10 cellular contexts compared by ENCODE assay signal in genomic region chr2:97950329-97951154, GRCh38. TPM values are rescaled to one million over a fixed set of nuclear protein-coding genes. Genes with fewer than 3 reads are reported as not detected.
DNase-seq lines count a peak whose midpoint lies in the region; ATAC-seq and TF ChIP-seq lines count a peak whose summit lies in the region.
"Had no signal": no experiment of that assay in that cellular context is flagged by ENCODE, and none has a peak within 500 bp of the region (broad histone marks: within the 10 kb centered on the region; RNA-seq: fewer than 3 reads in every experiment).

No MANE protein-coding gene starts in this region.

- H3K4me1 Mint-ChIP-seq in GM23338 = peaks cover 14% of the 10 kb centered on the region

- TF ChIP-seq CTCF in GM23338 (conservative IDR thresholded peaks at IDR 0.05; ENCODE audit: low read depth in 2 of 2) (no peak), SK-N-SH (IDR thresholded peaks at IDR 0.05) (no peak), fibroblast of villous mesenchyme (IDR thresholded peaks at IDR 0.05; ENCODE audit: insufficient read depth, low read depth, low read length) (no peak), smooth muscle cell (IDR thresholded peaks at IDR 0.05; ENCODE audit: borderline replicate concordance, insufficient read depth, poor library complexity, severe bottlenecking) (no peak)

- H3F3A ChIP-seq in GM23338 (replicated peaks; ENCODE audit: low read depth) (no peaks in the 10 kb centered on the region), SK-N-SH (replicated peaks; ENCODE audit: insufficient read depth) (peaks cover 14% of the 10 kb centered on the region), smooth muscle cell (ENCODE audit: low read depth) (peaks cover 9% of the 10 kb centered on the region)

- H4K20me1 ChIP-seq in GM23338 (replicated peaks; ENCODE audit: insufficient read depth) (no peaks in the 10 kb centered on the region; the same call in 1 of the 2 replicates), SK-N-SH (ENCODE audit: insufficient read depth) (peaks cover 9% of the 10 kb centered on the region; the same call in 1 of the 2 replicates), smooth muscle cell (ENCODE audit: low read depth) (peaks cover 65% of the 10 kb centered on the region)

- H3K9me3 Mint-ChIP-seq in GM23338 = no peaks in the 10 kb centered on the region
- H3K9me3 Mint-ChIP-seq: activated T-cell treated with anti-CD3 and anti-CD28 coated beads, Interleukin-2, amount 50 U/mL, for 4 hours had no signal

- H3K9me2 ChIP-seq in GM23338 (ENCODE audit: insufficient read depth) = no peaks in the 10 kb centered on the region
- H3K9me2 ChIP-seq in SK-N-SH = no peaks in the 10 kb centered on the region

- H3K27ac ChIP-seq in GM23338 (ENCODE audit: low read depth) (no peak overlapping the region), SK-N-SH (ENCODE audit: low read depth in 2 of 2, low read length in 1 of 2) (peak overlapping the region; percentile 61 to 76; a peak in 3 of 4 replicates), smooth muscle cell (ENCODE audit: low read depth) (peak overlapping the region; percentile 86)

- no peaks in the 10 kb centered on the region for H3K4me1 ChIP-seq in GM23338 (ENCODE audit: insufficient read depth)
- H3K4me1 ChIP-seq in SK-N-SH (ENCODE audit: control insufficient read depth in 1 of 2, insufficient read depth in 2 of 2, low read depth in 1 of 2, low read length in 1 of 2) = peaks cover 7 to 18% of the 10 kb centered on the region in 2 experiments
- peaks cover 20% of the 10 kb centered on the region for H3K4me1 ChIP-seq in smooth muscle cell (ENCODE audit: low read depth)

- H3K27me3 Mint-ChIP-seq in GM23338 (ENCODE audit: insufficient read depth, low read depth, poor library complexity) = peaks cover 4% of the 10 kb centered on the region

- H3K36me3 Mint-ChIP-seq in GM23338 (ENCODE audit: low read depth) = 0 out of 3 replicates have a peak, but pooled peaks cover 2% of the 10 kb centered on the region

- CTCF ChIA-PET in SK-N-SH (lab: Yijun Ruan, JAX) = no interaction called here

- H2AFZ ChIP-seq in GM23338 = no peak overlapping the region
- no peak overlapping the region for H2AFZ ChIP-seq in SK-N-SH (ENCODE audit: low read depth)
- H2AFZ ChIP-seq in smooth muscle cell (ENCODE audit: low read depth) = no peak overlapping the region

- H3K9ac ChIP-seq in SK-N-SH = peak overlapping the region; percentile 22; the same call in 1 of the 2 replicates
- H3K9ac ChIP-seq in smooth muscle cell (ENCODE audit: low read depth) = peak overlapping the region; percentile 11

- 0 out of 3 replicates have a peak, but pooled peaks have one; percentile 24 for ATAC-seq in GM23338
- no peak for ATAC-seq in GM18909 (IDR thresholded peaks at IDR 0.05; ENCODE audit: poor library complexity, unreplicated experiment)
- ATAC-seq: activated T-cell treated with anti-CD3 and anti-CD28 coated beads, Interleukin-2, amount 50 U/mL, for 4 hours had no signal

- H3K4me3 ChIP-seq in GM23338 = no peak overlapping the region
- H3K4me3 ChIP-seq in SK-N-SH (ENCODE audit: low read depth in 2 of 2, low read length in 1 of 2) = peak overlapping the region in 1 of 2 experiments; percentile 25; a peak in 1 of 4 replicates
- peak overlapping the region; percentile 17 for H3K4me3 ChIP-seq in fibroblast of villous mesenchyme (ENCODE audit: low read depth, low read length)
- no peak overlapping the region for H3K4me3 ChIP-seq in smooth muscle cell

- DNase-seq in GM23338 (ENCODE audit: low spot score) (no peak), SK-N-SH (no peak), fibroblast of villous mesenchyme (ENCODE audit: low read depth) (peak; percentile 91), smooth muscle cell (lab: John Stamatoyannopoulos, UW; ENCODE audit: unreplicated experiment) (no peak), NCI-H1105 treated with DMSO at 0.1 percent for 48 hours (lab: John Stamatoyannopoulos, UW) (no peak), DMS153 (lab: John Stamatoyannopoulos, UW) (no peak)
- DNase-seq: activated T-cell treated with anti-CD3 and anti-CD28 coated beads, Interleukin-2, amount 50 U/mL, for 4 hours; effector memory CD4-positive, alpha-beta T cell; NCI-H526 had no signal

- H3K4me2 ChIP-seq in GM23338 (no peak overlapping the region), SK-N-SH (peak overlapping the region; percentile 75), smooth muscle cell (peak overlapping the region; percentile 71)

- TF ChIP-seq RAD21 in SK-N-SH (IDR thresholded peaks at IDR 0.05; ENCODE audit: low read length) = no peak

- H3K27me3 ChIP-seq in GM23338 (ENCODE audit: insufficient read depth) (no peaks in the 10 kb centered on the region), SK-N-SH (ENCODE audit: insufficient read depth) (no peaks in the 10 kb centered on the region), smooth muscle cell (ENCODE audit: low read depth) (no peaks in the 10 kb centered on the region)

- no peak overlapping the region for H3K4me3 Mint-ChIP-seq in GM23338
- H3K4me3 Mint-ChIP-seq: activated T-cell treated with anti-CD3 and anti-CD28 coated beads, Interleukin-2, amount 50 U/mL, for 4 hours had no signal

- TF ChIP-seq EP300 in SK-N-SH (IDR thresholded peaks at IDR 0.05; ENCODE audit: borderline replicate concordance in 1 of 2, low read depth in 1 of 2, low read length in 1 of 2) = peak in 1 of 2 experiments; percentile 54; a peak in 1 of 4 replicates

- H3K36me3 ChIP-seq in GM23338 (ENCODE audit: insufficient read depth) (no peaks in the 10 kb centered on the region), SK-N-SH (replicated peaks in 1 of 2; ENCODE audit: control insufficient read depth in 1 of 2, insufficient read depth in 2 of 2, low read length in 1 of 2) (no peaks in the 10 kb centered on the region), smooth muscle cell (ENCODE audit: low read depth) (no peaks in the 10 kb centered on the region)

- H3K9me3 ChIP-seq in SK-N-SH (no peaks in the 10 kb centered on the region), smooth muscle cell (replicated peaks; ENCODE audit: low read depth) (no peaks in the 10 kb centered on the region)

- 34% methylated on average over 3 of the region's 3 CpGs for WGBS in SK-N-SH (ENCODE audit: low lambda C conversion rate)
- 22% methylated on average over 3 of the region's 3 CpGs for WGBS in smooth muscle cell (ENCODE audit: low lambda C conversion rate)

- H3K79me2 ChIP-seq in GM23338 (replicated peaks; ENCODE audit: insufficient read depth) (peaks cover 94% of the 10 kb centered on the region), SK-N-SH (ENCODE audit: insufficient read depth) (peaks cover 83% of the 10 kb centered on the region), smooth muscle cell (ENCODE audit: low read depth) (peaks cover 83% of the 10 kb centered on the region)

- POLR2A ChIA-PET in SK-N-SH (lab: Yijun Ruan, JAX) = no interaction called here

- no peak overlapping the region for H3K27ac Mint-ChIP-seq in GM23338

TF ChIP-seq in SK-N-SH, 30 proteins besides CTCF, POLR2A, EP300 and RAD21:
- TF ChIP-seq PBX3 (IDR thresholded peaks at IDR 0.05) (peak; percentile 65; the same call in 1 of the 2 replicates), JUND (IDR thresholded peaks at IDR 0.05) (peak; percentile 88), TAF1 (IDR thresholded peaks at IDR 0.05; ENCODE audit: borderline replicate concordance, low read depth, low read length) (no peak), RXRA (IDR thresholded peaks at IDR 0.05; ENCODE audit: borderline replicate concordance, low read depth) (peak; percentile 55; the same call in 1 of the 2 replicates), MEF2A (IDR thresholded peaks at IDR 0.05; ENCODE audit: borderline replicate concordance, low read depth) (no peak), CHD2 (IDR thresholded peaks at IDR 0.05; ENCODE audit: low read length, partially characterized antibody) (no peak), POLR2AphosphoS5 (IDR thresholded peaks at IDR 0.05; ENCODE audit: low read depth, low read length) (peak; percentile 33; the same call in 1 of the 2 replicates), SMC3 (IDR thresholded peaks at IDR 0.05; ENCODE audit: low read depth, low read length) (no peak), TCF12 (IDR thresholded peaks at IDR 0.05) (peak; percentile 83), FOSL2 (IDR thresholded peaks at IDR 0.05; ENCODE audit: borderline replicate concordance, low read depth) (peak; percentile 82), TEAD4 (IDR thresholded peaks at IDR 0.05; ENCODE audit: borderline replicate concordance, insufficient read depth) (peak; percentile 74; the same call in 1 of the 2 replicates), RFX5 (IDR thresholded peaks at IDR 0.05; ENCODE audit: low read length) (peak; percentile 94), NFIC (IDR thresholded peaks at IDR 0.05; ENCODE audit: borderline replicate concordance) (peak; percentile 69)
- TF ChIP-seq, protein P1, sequence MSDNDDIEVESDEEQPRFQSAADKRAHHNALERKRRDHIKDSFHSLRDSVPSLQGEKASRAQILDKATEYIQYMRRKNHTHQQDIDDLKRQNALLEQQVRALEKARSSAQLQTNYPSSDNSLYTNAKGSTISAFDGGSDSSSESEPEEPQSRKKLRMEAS (IDR thresholded peaks at IDR 0.05; ENCODE audit: low read depth) = 0 out of 2 replicates have a peak, but pooled peaks have one; percentile 34

RNA-seq across cellular contexts. Expression of gene TMEM131, which starts 45.2 kb away (rescaled TPM):
- 22.7 and 32.9 TPM in 2 replicates for total RNA-seq in GM23338 (2014; rRNA removed; shearing (Covaris generic))
- 9.2 and 9.9 TPM in 2 replicates for polyA plus RNA-seq in GM23338 (2016; fragmentation: Nextera tagmentation; extraction: Ambion mirVana)
- 7.8 and 9.1 TPM in 2 replicates for polyA plus RNA-seq in SK-N-SH (2012; rRNA removed)
- polyA plus RNA-seq in SK-N-SH (2012; cell fraction: cytosol; rRNA removed) = 7.4 and 7.5 TPM in 2 replicates
- polyA plus RNA-seq in SK-N-SH (2012; cell fraction: nucleus; rRNA removed) = 20.6 and 30.2 TPM in 2 replicates
- 24.5 and 43.6 TPM in 2 replicates for total RNA-seq in fibroblast of villous mesenchyme
- total RNA-seq in smooth muscle cell = 32.3 and 39.0 TPM in 2 replicates
- 16.7 and 20.6 TPM in 2 replicates for polyA plus RNA-seq in smooth muscle cell
